13 cellular contexts compared by ENCODE assay signal in genomic region chr17:39365252-39365651, GRCh38. TPM values are rescaled to one million over a fixed set of nuclear protein-coding genes. Genes with fewer than 3 reads are reported as not detected.
DNase-seq lines count a peak whose midpoint lies in the region; ATAC-seq and TF ChIP-seq lines count a peak whose summit lies in the region.
"Had no signal": no experiment of that assay in that cellular context is flagged by ENCODE, and none has a peak within 500 bp of the region (broad histone marks: within the 10 kb centered on the region; RNA-seq: fewer than 3 reads in every experiment).

No MANE protein-coding gene starts in this region.

- H3K27ac ChIP-seq in HL-60 (replicated peaks) (peak overlapping the region; percentile 72), muscle layer of colon (ENCODE audit: low read depth, low read length) (no peak overlapping the region), transverse colon (peak overlapping the region; percentile 9 to 34 (median 22))
- H3K27ac ChIP-seq: brain microvascular endothelial cell, foreskin keratinocyte had no signal

- H3K36me3 Mint-ChIP-seq in progenitor cell of endocrine pancreas (ENCODE audit: insufficient read depth): no peaks in the 10 kb centered on the region

- H3K4me3 ChIP-seq in HL-60 (replicated peaks; ENCODE audit: insufficient read depth, low read length): peak overlapping the region; percentile 10; the same call in 1 of the 2 replicates
- no peak overlapping the region for H3K4me3 ChIP-seq in muscle layer of colon (ENCODE audit: low read depth in 1 of 2, low read length in 2 of 2)
- H3K4me3 ChIP-seq in transverse colon: no peak overlapping the region

- H3K9me3 ChIP-seq in muscle layer of colon (ENCODE audit: low read length) (no peaks in the 10 kb centered on the region), transverse colon (no peaks in the 10 kb centered on the region)

- TF ChIP-seq CTCF in HL-60 (IDR thresholded peaks at IDR 0.05; ENCODE audit: insufficient read depth, low read length): no peak
- no peak for TF ChIP-seq CTCF in transverse colon (IDR thresholded peaks at IDR 0.05)
- no peak for TF ChIP-seq CTCF in progenitor cell of endocrine pancreas (IDR thresholded peaks at IDR 0.05; ENCODE audit: unreplicated experiment)

- no peaks in the 10 kb centered on the region for H3K27me3 Mint-ChIP-seq in progenitor cell of endocrine pancreas

- in situ Hi-C loops in transverse colon (cut with MboI; ENCODE audit: low pct_ligation_motif_present in 1 of 4, low pct_unique_long_range_greater_than_20kb in 1 of 4, low sequenced_read_pairs in 3 of 4): no loop called here

- H3K4me3 Mint-ChIP-seq in progenitor cell of endocrine pancreas (ENCODE audit: low read depth): no peak overlapping the region

- H3K27ac Mint-ChIP-seq in progenitor cell of endocrine pancreas: no peak overlapping the region

- no peak for TF ChIP-seq EP300 in transverse colon (IDR thresholded peaks at IDR 0.05; ENCODE audit: low read depth)

- intact Hi-C loops in transverse colon (cut with DNase I; ENCODE audit: low total_unique reads): no loop called here

- DNase-seq in HL-60 (ENCODE audit: low read depth in 1 of 2, low spot score in 1 of 2) (no peak), dedifferentiated amniotic fluid mesenchymal stem cell (ENCODE audit: extremely low spot score) (peak; percentile 75), transverse colon (no peak), progenitor cell of endocrine pancreas (ENCODE audit: low spot score, unreplicated experiment) (no peak), GM19238 (ENCODE audit: insufficient read length, low spot score) (no peak)
- DNase-seq: brain microvascular endothelial cell; DMS79; foreskin keratinocyte; NCI-H1417; NK-92 treated with Interleukin-12 subunit alpha and Interleukin-12 subunit beta, amount 100 ng/mL, for 24 hours had no signal

- TF ChIP-seq POLR2A in transverse colon (IDR thresholded peaks at IDR 0.05): no peak

- peaks cover 3% of the 10 kb centered on the region for H3K4me1 Mint-ChIP-seq in progenitor cell of endocrine pancreas (ENCODE audit: low read depth)

- H3K9ac ChIP-seq in muscle layer of colon (ENCODE audit: low read length): peak overlapping the region; percentile 19

- no peaks in the 10 kb centered on the region for H3K9me3 Mint-ChIP-seq in progenitor cell of endocrine pancreas (ENCODE audit: low read depth)

- 62 to 67% methylated on average over 4 of the region's 4 CpGs for WGBS in transverse colon (ENCODE audit: low coverage in 1 of 2), 2 donors

- ATAC-seq in HG03175 (IDR thresholded peaks at IDR 0.05; ENCODE audit: unreplicated experiment): no peak
- ATAC-seq: foreskin keratinocyte, left lobe of liver had no signal

- H3K27me3 ChIP-seq in HL-60 (ENCODE audit: insufficient read depth, poor library complexity, severe bottlenecking) (no peaks in the 10 kb centered on the region), muscle layer of colon (ENCODE audit: control insufficient read depth in 1 of 2, insufficient read depth in 2 of 2, low read length in 2 of 2) (no peaks in the 10 kb centered on the region), transverse colon (no peaks in the 10 kb centered on the region)
- H3K27me3 ChIP-seq: brain microvascular endothelial cell, foreskin keratinocyte had no signal

- peaks cover 22% of the 10 kb centered on the region for H3K4me1 ChIP-seq in muscle layer of colon (ENCODE audit: insufficient read depth, low read length)
- H3K4me1 ChIP-seq in transverse colon: peaks cover 0 to 29% (median 7%) of the 10 kb centered on the region in 4 donors
- H3K4me1 ChIP-seq: foreskin keratinocyte had no signal

- H3K36me3 ChIP-seq in muscle layer of colon (ENCODE audit: insufficient read depth, low read length) (no peaks in the 10 kb centered on the region), transverse colon (no peaks in the 10 kb centered on the region)
- H3K36me3 ChIP-seq: brain microvascular endothelial cell had no signal

RNA-seq across cellular contexts. Expression of gene FBXL20, which starts 36.2 kb away (rescaled TPM):
- total RNA-seq in transverse colon (10 to 100 TPM; 13.8 to 49.4 (median 23.1) TPM), progenitor cell of endocrine pancreas (21.7 and 26.8 TPM in 2 replicates)
